In genomic region chr2:76050196-76050595, GRCh38 we compare ENCODE assay signal across 24 cellular contexts.
A peak's percentile ranks its signal among the peaks of the same experiment; 100 is the strongest.
DNase-seq lines count a peak whose midpoint lies in the region; ATAC-seq and TF ChIP-seq lines count a peak whose summit lies in the region.
"Had no signal": no experiment of that assay in that cellular context is flagged by ENCODE, and none has a peak within 500 bp of the region (broad histone marks: within the 10 kb centered on the region; RNA-seq: fewer than 3 reads in every experiment).

No MANE protein-coding gene starts in this region.

- no peak overlapping the region for H2BK12ac ChIP-seq in H9 (ENCODE audit: insufficient read length, low read depth, low read length)

- H4K20me1 ChIP-seq in H9 (ENCODE audit: control insufficient read depth, insufficient read depth, insufficient read length): no peaks in the 10 kb centered on the region

- no peak overlapping the region for H3T11ph ChIP-seq in H9 (ENCODE audit: low read length)

- H4K8ac ChIP-seq in H9 (replicated peaks; ENCODE audit: insufficient read length, low read depth, low read length): no peak overlapping the region

- TF ChIP-seq CTCF in H9 (conservative IDR thresholded peaks at IDR 0.05): peak; percentile 53; the same call in 2 of the 3 replicates
- no peak for TF ChIP-seq CTCF in type B pancreatic cell (conservative IDR thresholded peaks at IDR 0.05)

- H2BK5ac ChIP-seq in H9 (ENCODE audit: insufficient read length, low read length): no peak overlapping the region

- no peak overlapping the region for H2BK120ac ChIP-seq in H9 (ENCODE audit: low read depth, low read length, poor library complexity, severe bottlenecking)

- H3K4me3 Mint-ChIP-seq in H9 (no peak overlapping the region), type B pancreatic cell (no peak overlapping the region)
- H3K4me3 Mint-ChIP-seq: activated CD4-positive, alpha-beta T cell treated with anti-CD3 and anti-CD28 coated beads for 36 hours; activated T-cell treated with anti-CD3 and anti-CD28 coated beads, Interleukin-2, amount 50 U/mL, for 4 hours had no signal

- H3K79me1 ChIP-seq in H9 (ENCODE audit: insufficient read depth, low read depth, low read length, poor library complexity, severe bottlenecking): no peaks in the 10 kb centered on the region

- H3K9me3 Mint-ChIP-seq in H9: peaks cover 43 to 47% of the 10 kb centered on the region in 2 experiments
- peaks cover 6% of the 10 kb centered on the region for H3K9me3 Mint-ChIP-seq in type B pancreatic cell

- no peak overlapping the region for H2BK15ac ChIP-seq in H9 (ENCODE audit: low read depth, low read length)

- no peak overlapping the region for H3K14ac ChIP-seq in H9 (ENCODE audit: insufficient read depth, low read length)

- H3K36me3 Mint-ChIP-seq in H9 (ENCODE audit: insufficient read depth in 1 of 3, low read depth in 3 of 3) (peaks cover 14 to 43% (median 19%) of the 10 kb centered on the region in 3 experiments), type B pancreatic cell (no peaks in the 10 kb centered on the region)

- H3K4ac ChIP-seq in H9 (ENCODE audit: low read depth, low read length): no peak overlapping the region

- no peak overlapping the region for H3K4me2 ChIP-seq in H9 (ENCODE audit: insufficient read depth, insufficient read length, low read length)

- H4K5ac ChIP-seq in H9 (ENCODE audit: insufficient read length, low read depth, low read length): no peak overlapping the region

- H3K23ac ChIP-seq in H9 (ENCODE audit: insufficient read length, low read depth, low read length): no peak overlapping the region

- no peaks in the 10 kb centered on the region for H3K79me2 ChIP-seq in H9 (ENCODE audit: insufficient read depth, low read length)

- DNase-seq in DMS 273 (lab: John Stamatoyannopoulos, UW; ENCODE audit: unreplicated experiment) (peak; percentile 6), DMS 273 treated with DMSO at 0.1 percent for 48 hours (lab: John Stamatoyannopoulos, UW) (no peak), H9 (no peak), RKO (ENCODE audit: low spot score) (peak; percentile 27), iPS-NIHi7 (ENCODE audit: extremely low spot score) (peak; percentile 8), NCI-H2227 treated with DMSO at 0.1 percent for 48 hours (lab: John Stamatoyannopoulos, UW) (no peak), type B pancreatic cell (ENCODE audit: extremely low spot score, unreplicated experiment) (no peak)
- DNase-seq: 8988T; activated CD4-positive, alpha-beta T cell treated with anti-CD3 and anti-CD28 coated beads for 36 hours; activated CD8-positive, alpha-beta memory T cell treated with anti-CD3 and anti-CD28 coated beads for 24 hours; activated naive CD4-positive, alpha-beta T cell treated with Interleukin-2 at 50 U/mL for 16 hours; activated T-cell treated with anti-CD3 and anti-CD28 coated beads, Interleukin-2, amount 50 U/mL, for 4 hours; cortex of kidney; MM.1S; NCI-H146; NCI-H446 treated with DMSO at 0.1 percent for 48 hours; retina; Right ventricle myocardium superior; spleen; stimulated activated CD4-positive, alpha-beta T cell treated with anti-CD3 and anti-CD28 coated beads, Interleukin-4, amount 100 ng/mL, for 24 hours; stimulated activated naive CD8-positive, alpha-beta T cell treated with anti-CD3 and anti-CD28 coated beads, Interleukin-15, Interleukin-2, amounts not matched to agents 100 U/mL and 50 U/mL, for 24 hours; T-helper 1 cell; thyroid gland had no signal

- H3K9ac ChIP-seq in H9 (ENCODE audit: extremely low read depth, insufficient read length, low read length): no peak overlapping the region

- H3K18ac ChIP-seq in H9 (ENCODE audit: insufficient read length, low read depth, low read length): no peak overlapping the region

- H3K4me1 ChIP-seq in H9 (ENCODE audit: insufficient read depth, low read length): no peaks in the 10 kb centered on the region
- H3K4me1 ChIP-seq: spleen, thyroid gland had no signal

- no peak overlapping the region for H2AFZ ChIP-seq in H9 (ENCODE audit: low read length)

- no peak overlapping the region for H4K91ac ChIP-seq in H9 (ENCODE audit: insufficient read length, low read depth, low read length)

- no peak overlapping the region for H3K27ac ChIP-seq in H9 (ENCODE audit: insufficient read length, low read depth, low read length)
- H3K27ac ChIP-seq: spleen, thyroid gland had no signal

- H3K4me1 Mint-ChIP-seq in H9 (no peaks in the 10 kb centered on the region), type B pancreatic cell (ENCODE audit: unreplicated experiment) (no peaks in the 10 kb centered on the region)
- H3K4me1 Mint-ChIP-seq: activated CD4-positive, alpha-beta T cell treated with anti-CD3 and anti-CD28 coated beads for 36 hours had no signal

- H3K27me3 ChIP-seq in H9 (ENCODE audit: insufficient read depth, low read length): no peaks in the 10 kb centered on the region
- H3K27me3 ChIP-seq: spleen, thyroid gland had no signal

- H3K23me2 ChIP-seq in H9 (ENCODE audit: insufficient read length, low read depth, low read length, poor library complexity, severe bottlenecking): no peaks in the 10 kb centered on the region

- H2BK20ac ChIP-seq in H9 (ENCODE audit: low read depth, low read length, poor library complexity, severe bottlenecking): no peak overlapping the region

- H3K56ac ChIP-seq in H9 (ENCODE audit: insufficient read length, low read depth, low read length): no peak overlapping the region

- H2AK5ac ChIP-seq in H9 (ENCODE audit: insufficient read length, low read length): no peak overlapping the region

- no CpG with 5 or more reads among the region's 1 CpG for WGBS in H9 (ENCODE audit: extremely low coverage, insufficient read length, low lambda C conversion rate)

- H3K27ac Mint-ChIP-seq in H9 (no peak overlapping the region), type B pancreatic cell (no peak overlapping the region)
- H3K27ac Mint-ChIP-seq: activated CD4-positive, alpha-beta T cell treated with anti-CD3 and anti-CD28 coated beads for 36 hours had no signal

- no peaks in the 10 kb centered on the region for H3K9me3 ChIP-seq in H9 (ENCODE audit: control insufficient read depth, low read depth, low read length)
- H3K9me3 ChIP-seq: thyroid gland had no signal

- ATAC-seq in HG03378 (IDR thresholded peaks at IDR 0.05; ENCODE audit: unreplicated experiment): no peak
- ATAC-seq: activated CD4-positive, alpha-beta T cell treated with anti-CD3 and anti-CD28 coated beads for 36 hours; activated T-cell treated with anti-CD3 and anti-CD28 coated beads, Interleukin-2, amount 50 U/mL, for 4 hours; stimulated activated naive CD8-positive, alpha-beta T cell treated with anti-CD3 and anti-CD28 coated beads, Interleukin-15, Interleukin-2, amounts not matched to agents 100 U/mL and 50 U/mL, for 24 hours had no signal

- H3K27me3 Mint-ChIP-seq in H9 (ENCODE audit: low read depth): peaks cover 1% of the 10 kb centered on the region
- H3K27me3 Mint-ChIP-seq in type B pancreatic cell: no peaks in the 10 kb centered on the region
- H3K27me3 Mint-ChIP-seq: activated CD4-positive, alpha-beta T cell treated with anti-CD3 and anti-CD28 coated beads for 36 hours had no signal

Comparison
In these comparisons a context has a peak if more than half of its experiments do, and no peak if none do; other contexts are left out.
1. DNase-seq: peak in DMS 273 (single experiment), RKO (single experiment) and iPS-NIHi7 (single experiment); none in DMS 273 treated with DMSO at 0.1 percent for 48 hours (single experiment), H9 (single experiment), NCI-H2227 treated with DMSO at 0.1 percent for 48 hours (single experiment) and type B pancreatic cell (single experiment).